In genomic region chr17:79029327-79030009, GRCh38 we compare ENCODE assay signal across 19 cellular contexts. TPM values are rescaled to one million over a fixed set of nuclear protein-coding genes. Genes with fewer than 3 reads are reported as not detected.
DNase-seq lines count a peak whose midpoint lies in the region; ATAC-seq and TF ChIP-seq lines count a peak whose summit lies in the region.
"Had no signal": no experiment of that assay in that cellular context is flagged by ENCODE, and none has a peak within 500 bp of the region (broad histone marks: within the 10 kb centered on the region; RNA-seq: fewer than 3 reads in every experiment).

No MANE protein-coding gene starts in this region.

- intact Hi-C loops in adrenal gland (cut with DNase I) (no loop called here), upper lobe of right lung (cut with DNase I) (no loop called here)

- 85 to 96% (median 93%) methylated on average over 13 to 16 of the region's 16 CpGs for WGBS in adrenal gland, 4 donors

- peaks cover 19% of the 10 kb centered on the region for H3K36me3 Mint-ChIP-seq in osteocyte (ENCODE audit: unreplicated experiment)
- H3K36me3 Mint-ChIP-seq: CD14-positive monocyte had no signal

- H3K4me3 ChIP-seq in adrenal gland, result no peak overlapping the region
- no peak overlapping the region for H3K4me3 ChIP-seq in upper lobe of right lung
- H3K4me3 ChIP-seq: PC-9 had no signal

- H3K9me3 ChIP-seq in adrenal gland (replicated peaks in 1 of 3) (no peaks in the 10 kb centered on the region), upper lobe of right lung (no peaks in the 10 kb centered on the region)

- TF ChIP-seq CTCF in adrenal gland (IDR thresholded peaks at IDR 0.05) (no peak), osteocyte (IDR thresholded peaks at IDR 0.05) (no peak), upper lobe of right lung (IDR thresholded peaks at IDR 0.05) (no peak)

- TF ChIP-seq POLR2A in adrenal gland (IDR thresholded peaks at IDR 0.05), result no peak

- H3K27ac ChIP-seq in adrenal gland (peak overlapping the region in 1 of 5 donors; percentile 100), upper lobe of right lung (no peak overlapping the region)
- H3K27ac ChIP-seq: 22Rv1, KMS-11, PC-9 had no signal

- no peaks in the 10 kb centered on the region for H3K36me3 ChIP-seq in adrenal gland (replicated peaks in 1 of 2)
- no peaks in the 10 kb centered on the region for H3K36me3 ChIP-seq in upper lobe of right lung

- no peaks in the 10 kb centered on the region for H3K27me3 ChIP-seq in adrenal gland
- H3K27me3 ChIP-seq in upper lobe of right lung, result no peaks in the 10 kb centered on the region

- ATAC-seq in upper lobe of right lung, result no peak
- no peak for ATAC-seq in SK-N-SH treated with all-trans-retinoic acid at 6 μM for 48 hours
- ATAC-seq: Right ventricle myocardium inferior had no signal

- no peak overlapping the region for H3K4me3 Mint-ChIP-seq in osteocyte (ENCODE audit: unreplicated experiment)

- peak overlapping the region; percentile 83 for H3K27ac Mint-ChIP-seq in osteocyte (ENCODE audit: unreplicated experiment)

- H3K4me1 ChIP-seq in adrenal gland (replicated peaks in 1 of 2) (peaks cover 39 to 45% of the 10 kb centered on the region in 2 donors), upper lobe of right lung (peaks cover 43% of the 10 kb centered on the region)

- no peaks in the 10 kb centered on the region for H3K9me3 Mint-ChIP-seq in osteocyte (ENCODE audit: unreplicated experiment)

- peaks cover 3% of the 10 kb centered on the region for H3K27me3 Mint-ChIP-seq in osteocyte (ENCODE audit: unreplicated experiment)

- peak; percentile 34 for DNase-seq in activated CD8-positive, alpha-beta memory T cell treated with anti-CD3 and anti-CD28 coated beads, Interleukin-2, amount 50 U/mL, for 48 hours
- DNase-seq in activated CD8-positive, alpha-beta memory T cell treated with anti-CD3 and anti-CD28 coated beads for 24 hours, result no peak
- DNase-seq in adrenal gland (peak in 4 of 7 donors; percentile 11 to 43 (median 20)), osteocyte (ENCODE audit: extremely low spot score, unreplicated experiment) (no peak), upper lobe of right lung (peak; percentile 54), hepatic stellate cell (ENCODE audit: low spot score) (no peak), OCI-M1 (lab: John Stamatoyannopoulos, UW) (no peak)
- DNase-seq: COR-L47; DMS53; GOT3; NCI-H1092 treated with DMSO at 0.1 percent for 48 hours; NCI-H2107; NK-92 treated with Interleukin-12 subunit alpha and Interleukin-12 subunit beta, amount 100 ng/mL, for 24 hours; PC-9 had no signal

- peaks cover 95% of the 10 kb centered on the region for H3K4me1 Mint-ChIP-seq in osteocyte (ENCODE audit: unreplicated experiment)

TF ChIP-seq in SK-N-SH treated with all-trans-retinoic acid at 6 μM for 48 hours, 23 proteins besides CTCF, POLR2A, EP300 and RAD21:
- TF ChIP-seq POU6F1 (CRISPR knock-in tag; IDR thresholded peaks at IDR 0.05; ENCODE audit: borderline replicate concordance, low read depth) (no peak), TOX (CRISPR knock-in tag; IDR thresholded peaks at IDR 0.05; ENCODE audit: borderline replicate concordance) (no peak), ZFP30 (CRISPR knock-in tag; IDR thresholded peaks at IDR 0.05) (no peak), ZNF565 (CRISPR knock-in tag; conservative IDR thresholded peaks at IDR 0.05; ENCODE audit: low read depth) (no peak), ESRRG (CRISPR knock-in tag; IDR thresholded peaks at IDR 0.05) (no peak), PPARA (CRISPR knock-in tag; IDR thresholded peaks at IDR 0.05; ENCODE audit: borderline replicate concordance) (no peak), CREB5 (CRISPR knock-in tag; IDR thresholded peaks at IDR 0.05; ENCODE audit: low read depth) (no peak), ZNF8 (CRISPR knock-in tag; IDR thresholded peaks at IDR 0.05) (no peak), TCF4 (CRISPR knock-in tag; IDR thresholded peaks at IDR 0.05; ENCODE audit: borderline replicate concordance) (no peak), BACH2 (CRISPR knock-in tag; IDR thresholded peaks at IDR 0.05; ENCODE audit: borderline replicate concordance) (no peak), CSDC2 (CRISPR knock-in tag; IDR thresholded peaks at IDR 0.05) (no peak), RARB (CRISPR knock-in tag; IDR thresholded peaks at IDR 0.05) (no peak), GLIS3 (CRISPR knock-in tag; IDR thresholded peaks at IDR 0.05) (no peak)

RNA-seq across cellular contexts. Expression of gene C1QTNF1, which starts 5.5 kb away (rescaled TPM):
- total RNA-seq in adrenal gland (100 to 1,000 TPM in 6 of 8 donors, 10 to 100 TPM in 2; 74.6 to 175 (median 137) TPM), osteocyte (196 and 203 TPM in 2 replicates), upper lobe of right lung (28.3 TPM)
- 100 to 1,000 TPM in 1 of 3 donors, 10 to 100 TPM in 2; 17.2 to 147 (median 74.4) TPM for polyA plus RNA-seq in adrenal gland
- polyA plus RNA-seq: CD14-positive monocyte had no signal

RNA-seq across cellular contexts. Expression of gene CANT1, which starts 19.9 kb away (rescaled TPM):
- 10 to 100 TPM; 36.5 to 78.3 (median 61.5) TPM for total RNA-seq in adrenal gland
- polyA plus RNA-seq in adrenal gland, result 10 to 100 TPM; 10.3 to 29.5 (median 10.7) TPM
- 61.1 and 62.3 TPM in 2 replicates for total RNA-seq in osteocyte
- total RNA-seq in upper lobe of right lung, result 59.6 TPM

RNA-seq across cellular contexts. Expression of gene ENGASE, which starts 45.2 kb away (rescaled TPM):
- total RNA-seq in adrenal gland (10 to 100 TPM; 19.0 to 87.5 (median 31.1) TPM), osteocyte (36.3 and 38.4 TPM in 2 replicates), upper lobe of right lung (58.2 TPM)
- 100 to 1,000 TPM in 1 of 3 donors, 10 to 100 TPM in 1, 1 to 10 TPM in 1; 8.6 to 155 (median 40.1) TPM for polyA plus RNA-seq in adrenal gland

RNA-seq across cellular contexts. Expression of gene LGALS3BP, which starts 49.7 kb away (rescaled TPM):
- total RNA-seq in adrenal gland (1,000 to 10,000 TPM in 2 of 8 donors, 100 to 1,000 TPM in 6; 449 to 1,588 (median 791) TPM), osteocyte (439 and 456 TPM in 2 replicates), upper lobe of right lung (405 TPM)
- polyA plus RNA-seq in adrenal gland, result 100 to 1,000 TPM; 266 to 499 (median 286) TPM

Comparison
In these comparisons a context has a peak if more than half of its experiments do, and no peak if none do; other contexts are left out.
1. DNase-seq: peak in activated CD8-positive, alpha-beta memory T cell treated with anti-CD3 and anti-CD28 coated beads, Interleukin-2, amount 50 U/mL, for 48 hours (single experiment), adrenal gland (4 of 7) and upper lobe of right lung (single experiment); none in activated CD8-positive, alpha-beta memory T cell treated with anti-CD3 and anti-CD28 coated beads for 24 hours (single experiment), osteocyte (single experiment), hepatic stellate cell (single experiment) and OCI-M1 (single experiment).